8 cellular contexts compared by ENCODE assay signal in the genomic region with DNA sequence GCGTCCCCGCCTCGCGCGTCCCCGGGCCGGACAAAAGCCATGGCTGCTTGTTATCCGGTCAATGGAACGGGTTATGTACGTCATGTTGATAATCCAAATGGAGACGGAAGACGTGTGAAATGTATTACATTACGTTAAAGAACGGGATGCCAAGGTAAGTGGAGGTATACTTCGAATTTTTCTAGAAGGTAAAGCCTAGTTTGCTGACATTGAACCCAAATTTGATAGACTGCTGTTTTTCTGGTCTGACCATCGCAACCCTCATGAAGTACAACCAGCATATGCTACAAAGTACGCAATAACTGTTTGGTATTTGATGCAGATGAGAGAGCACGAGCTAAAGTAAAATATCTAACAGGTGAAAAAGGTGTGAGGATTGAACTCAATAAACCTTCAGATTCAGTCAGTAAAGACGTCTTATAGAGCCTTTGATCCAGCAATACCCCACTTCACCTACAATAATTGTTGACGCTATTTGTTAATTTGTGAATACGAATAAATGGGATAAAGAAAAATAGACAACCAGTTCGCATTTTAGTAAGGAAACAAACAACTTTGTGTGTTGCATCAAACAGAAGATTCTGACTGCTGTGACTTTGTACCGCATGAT. TPM values are rescaled to one million over a fixed set of nuclear protein-coding genes. Genes with fewer than 3 reads are reported as not detected.
A peak's percentile ranks its signal among the peaks of the same experiment; 100 is the strongest.
DNase-seq lines count a peak whose midpoint lies in the region; ATAC-seq, FAIRE-seq and TF ChIP-seq lines count a peak whose summit lies in the region.

No MANE protein-coding gene starts in this region.

- DNase-seq in GM12892 (ENCODE audit: insufficient read length): no peak
- no peak for DNase-seq in WERI-Rb-1
- DNase-seq in sigmoid colon: no peak
- DNase-seq in NCI-H1105 (lab: John Stamatoyannopoulos, UW): no peak

- H3K27ac ChIP-seq in WERI-Rb-1 (no peak overlapping the region), gastroesophageal sphincter (peak overlapping the region; percentile 60 to 96 (median 94)), sigmoid colon (peak overlapping the region; percentile 88 to 97 (median 92))

- TF ChIP-seq EP300 in gastroesophageal sphincter (IDR thresholded peaks at IDR 0.05) (no peak), sigmoid colon (IDR thresholded peaks at IDR 0.05) (no peak)

- H3K36me3 ChIP-seq in WERI-Rb-1: no peaks in the 10 kb centered on the region
- H3K36me3 ChIP-seq in gastroesophageal sphincter: peaks cover 0 to 30% of the 10 kb centered on the region in 2 donors
- H3K36me3 ChIP-seq in sigmoid colon: peaks cover 0 to 32% (median 12%) of the 10 kb centered on the region in 4 donors

- WGBS in gastroesophageal sphincter (ENCODE audit: low coverage in 1 of 2), 2 donors: 33 to 55% methylated on average over 9 to 13 of the region's 23 CpGs
- WGBS in sigmoid colon, 2 donors: 26 to 36% methylated on average over 23 of the region's 23 CpGs

- peak; percentile 67 for FAIRE-seq in GM12892 (lab: Jason Lieb, UNC)

- H3K4me1 ChIP-seq in gastroesophageal sphincter (peaks cover 8 to 55% (median 17%) of the 10 kb centered on the region in 3 donors), sigmoid colon (peaks cover 0 to 48% (median 38%) of the 10 kb centered on the region in 4 donors)

- TF ChIP-seq CTCF in WERI-Rb-1 (IDR thresholded peaks at IDR 0.05; ENCODE audit: low read depth, low read length) (no peak), gastroesophageal sphincter (IDR thresholded peaks at IDR 0.05) (peak in 1 of 4 experiments; percentile 1), sigmoid colon (IDR thresholded peaks at IDR 0.05) (no peak)

- H3K9me3 ChIP-seq in WERI-Rb-1 (ENCODE audit: severe bottlenecking) (no peaks in the 10 kb centered on the region), gastroesophageal sphincter (no peaks in the 10 kb centered on the region), sigmoid colon (no peaks in the 10 kb centered on the region)

- H3K4me3 ChIP-seq in WERI-Rb-1 (ENCODE audit: low read depth, low read length) (peak overlapping the region; percentile 41), gastroesophageal sphincter (peak overlapping the region; percentile 52 to 78), sigmoid colon (peak overlapping the region; percentile 55 to 79 (median 67))

- intact Hi-C loops in sigmoid colon (cut with DNase I): loop anchor here (1.0 kb wide), 1 partner anchor 20 kb away; a partner anchor contains a TSS

- H3K27me3 ChIP-seq in WERI-Rb-1 (ENCODE audit: insufficient read depth, low read depth, severe bottlenecking) (peaks cover 9% of the 10 kb centered on the region), gastroesophageal sphincter (no peaks in the 10 kb centered on the region), sigmoid colon (no peaks in the 10 kb centered on the region)

- ATAC-seq in gastroesophageal sphincter: no peak
- ATAC-seq in GM21447 (IDR thresholded peaks at IDR 0.05; ENCODE audit: unreplicated experiment): no peak
- ATAC-seq in HG02798 (IDR thresholded peaks at IDR 0.05; ENCODE audit: poor library complexity, unreplicated experiment): no peak
- no peak for ATAC-seq in HG03196 (IDR thresholded peaks at IDR 0.05; ENCODE audit: unreplicated experiment)

- TF ChIP-seq POLR2A in GM12892 (IDR thresholded peaks at IDR 0.05; ENCODE audit: low read depth, low read length) (no peak), gastroesophageal sphincter (IDR thresholded peaks at IDR 0.05) (no peak), sigmoid colon (IDR thresholded peaks at IDR 0.05) (no peak)

RNA-seq across cellular contexts. Expression of a gene that starts 19.8 kb away (rescaled TPM):
- polyA plus RNA-seq in GM12892 (2012; ENCODE audit: missing spikeins): 15.7 TPM
- total RNA-seq in gastroesophageal sphincter (10 to 100 TPM; 12.6 to 43.3 (median 20.2) TPM), sigmoid colon (10 to 100 TPM; 16.8 to 22.7 (median 19.2) TPM)
- polyA plus RNA-seq in sigmoid colon: 10 to 100 TPM in 2 of 3 donors, 1 to 10 TPM in 1; 6.7 to 18.7 (median 10.8) TPM

RNA-seq across cellular contexts. Expression of a gene that starts 23.7 kb away (rescaled TPM):
- 1.8 TPM for polyA plus RNA-seq in GM12892 (2012; ENCODE audit: missing spikeins)
- total RNA-seq in gastroesophageal sphincter (1 to 10 TPM; 2.1 to 4.6 (median 3.9) TPM), sigmoid colon (1 to 10 TPM; 3.0 to 8.9 (median 8.0) TPM)
- 1 to 10 TPM in 2 of 3 donors, under 1 TPM in 1; 0.69 to 8.2 (median 1.2) TPM for polyA plus RNA-seq in sigmoid colon

RNA-seq across cellular contexts. Expression of a gene that starts 33.5 kb away (rescaled TPM):
- 10.1 TPM for polyA plus RNA-seq in GM12892 (2012; ENCODE audit: missing spikeins)
- 10 to 100 TPM in 1 of 4 donors, 1 to 10 TPM in 3; 3.5 to 13.8 (median 7.1) TPM for total RNA-seq in gastroesophageal sphincter
- 10 to 100 TPM in 1 of 4 donors, 1 to 10 TPM in 3; 4.2 to 17.0 (median 6.8) TPM for total RNA-seq in sigmoid colon
- 1 to 10 TPM; 2.4 to 6.9 (median 4.2) TPM for polyA plus RNA-seq in sigmoid colon
